ENCODE assay signal across 17 cellular contexts in the genomic region with DNA sequence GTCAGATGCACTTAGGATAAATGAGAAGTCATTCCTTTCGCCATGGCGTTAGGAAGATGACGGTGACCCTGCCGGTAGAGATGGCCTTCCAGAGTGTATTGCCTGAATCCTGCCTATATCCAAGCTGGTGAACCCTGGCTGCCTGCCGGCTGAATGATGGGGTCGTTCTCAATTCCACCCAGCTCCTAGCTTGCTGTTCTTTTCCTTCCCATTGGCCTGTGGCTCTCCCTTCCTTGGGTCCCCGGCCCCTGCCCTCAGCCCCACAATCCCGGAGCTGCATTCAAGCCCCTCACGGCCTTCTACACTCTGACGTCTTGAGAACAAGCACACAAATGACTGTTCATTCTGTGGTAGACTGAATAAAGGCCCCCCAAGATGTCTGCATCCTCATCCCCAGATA. TPM values are rescaled to one million over a fixed set of nuclear protein-coding genes. Genes with fewer than 3 reads are reported as not detected.
"Had no signal": no experiment of that assay in that cellular context is flagged by ENCODE, and none has a peak within 500 bp of the region (broad histone marks: within the 10 kb centered on the region; RNA-seq: fewer than 3 reads in every experiment).

No MANE protein-coding gene starts in this region.

- ATAC-seq: activated T-helper 17 cell treated with anti-CD3 and anti-CD28 coated beads, Interleukin-2, amount 50 U/mL, for 72 hours; right cardiac atrium had no signal

- H3K27me3 ChIP-seq: esophagus squamous epithelium had no signal

- DNase-seq: activated CD4-positive, alpha-beta T cell treated with anti-CD3 and anti-CD28 coated beads, Interleukin-2, amount 10 ng/mL, durations not matched to agents 7 days and 5 days; activated CD4-positive, CD25-positive, alpha-beta regulatory T cell; activated naive CD4-positive, alpha-beta T cell treated with anti-CD3 and anti-CD28 coated beads, Interleukin-2, amount 50 U/mL, for 16 hours; activated T-cell treated with anti-CD3 and anti-CD28 coated beads for 4 hours; amygdala; esophagus squamous epithelium; T-helper 2 cell had no signal

- H3K36me3 ChIP-seq: esophagus squamous epithelium had no signal

- H3K4me3 ChIP-seq: esophagus squamous epithelium had no signal

- H3K9me3 ChIP-seq: esophagus squamous epithelium had no signal

- FAIRE-seq: frontal cortex, TTC549 had no signal

RNA-seq across cellular contexts. Expression of a gene that starts 32.7 kb away (rescaled TPM):
- total RNA-seq: activated CD8-positive, alpha-beta memory T cell treated with anti-CD3 and anti-CD28 coated beads for 36 hours; chondrocyte; dermis microvascular lymphatic vessel endothelial cell; esophagus squamous epithelium; frontal cortex; kidney epithelial cell; right cardiac atrium; temporal lobe; ureter had no signal
- polyA plus RNA-seq: right cardiac atrium had no signal
